32 cellular contexts compared by ENCODE assay signal in genomic region chr1:222097646-222098045, GRCh38.
DNase-seq lines count a peak whose midpoint lies in the region; ATAC-seq, FAIRE-seq and TF ChIP-seq lines count a peak whose summit lies in the region.
"Had no signal": no experiment of that assay in that cellular context is flagged by ENCODE, and none has a peak within 500 bp of the region (broad histone marks: within the 10 kb centered on the region; RNA-seq: fewer than 3 reads in every experiment).

No MANE protein-coding gene starts in this region.

- H3K27ac ChIP-seq in A549 (no peak overlapping the region), epithelial cell of prostate (peak overlapping the region; percentile 67), right lobe of liver (peak overlapping the region in 1 of 3 donors; percentile 33)
- H3K27ac ChIP-seq: left ventricle myocardium inferior, sigmoid colon, stomach, vagina had no signal

- no peak for DNase-seq in A549 (ENCODE audit: low read depth in 1 of 2, low spot score in 1 of 2)
- peak; percentile 32 for DNase-seq in NCI-H69 (lab: John Stamatoyannopoulos, UW)
- peak; percentile 54 for DNase-seq in epithelial cell of prostate (ENCODE audit: low read depth, low spot score)
- DNase-seq in right lobe of liver, result no peak
- DNase-seq in NCI-H1436 (lab: John Stamatoyannopoulos, UW), result no peak
- no peak for DNase-seq in NCI-H2081 (lab: John Stamatoyannopoulos, UW)
- DNase-seq: ACHN; activated CD4-positive, alpha-beta T cell treated with anti-CD3 and anti-CD28 coated beads, Interleukin-2, amount 50 U/mL, for 48 hours; activated CD4-positive, CD25-positive, alpha-beta regulatory T cell treated with anti-CD3 and anti-CD28 coated beads, Interleukin-2, amount 50 U/mL, for 72 hours; activated naive CD4-positive, alpha-beta T cell; activated naive CD8-positive, alpha-beta T cell treated with anti-CD3 and anti-CD28 coated beads, Interleukin-2, amount 50 U/mL, for 24 hours; activated T-cell treated with anti-CD3 and anti-CD28 coated beads, Interleukin-2, amount 50 U/mL, for 72 hours; central memory CD4-positive, alpha-beta T cell; DMS79; endodermal cell; GDM1; Kasumi-1; left ventricle myocardium inferior; midbrain; MV-4-11; naive thymus-derived CD8-positive, alpha-beta T cell; NCI-H146; NCI-H774; sigmoid colon; stimulated activated CD4-positive, alpha-beta T cell treated with anti-CD3 and anti-CD28 coated beads, Interleukin-12 subunit alpha, Interleukin-12 subunit beta, amount 100 ng/mL, for 4 hours; stimulated activated CD4-positive, alpha-beta T cell treated with anti-CD3 and anti-CD28 coated beads, Interleukin-2, amount 100 ng/mL, for 48 hours; stomach; T-helper 2 cell had no signal

- no peak for TF ChIP-seq RAD21 in A549 (conservative IDR thresholded peaks at IDR 0.05 in 1 of 2, IDR thresholded peaks at IDR 0.05 in 1 of 2)

- CTCF ChIA-PET in A549 (lab: Yijun Ruan, JAX), result interaction anchor here (1.6 kb wide), 1 partner anchor 218 kb away, joined by 3 read pairs; no protein-coding TSS in a partner anchor

- H3K9me3 ChIP-seq in A549 (no peaks in the 10 kb centered on the region), right lobe of liver (no peaks in the 10 kb centered on the region)
- H3K9me3 ChIP-seq: HAP-1, left ventricle myocardium inferior, sigmoid colon, stomach, vagina had no signal

- H3K4me1 ChIP-seq in A549 (no peaks in the 10 kb centered on the region), right lobe of liver (peaks cover 0 to 30% (median 8%) of the 10 kb centered on the region in 4 donors)
- H3K4me1 ChIP-seq: HAP-1, sigmoid colon had no signal

- TF ChIP-seq POLR2A in A549 (IDR thresholded peaks at IDR 0.05; ENCODE audit: low read length) (no peak), right lobe of liver (IDR thresholded peaks at IDR 0.05) (no peak)

- ATAC-seq in A549 (no peak), right lobe of liver (peak; percentile 67 to 84 (median 70)), GM18909 (IDR thresholded peaks at IDR 0.05; ENCODE audit: poor library complexity, unreplicated experiment) (no peak), HG03469 (IDR thresholded peaks at IDR 0.05; ENCODE audit: unreplicated experiment) (no peak)
- ATAC-seq: activated naive CD8-positive, alpha-beta T cell treated with anti-CD3 and anti-CD28 coated beads, Interleukin-2, amount 50 U/mL, for 24 hours; activated T-cell treated with anti-CD3 and anti-CD28 coated beads, Interleukin-2, amount 50 U/mL, for 72 hours; naive thymus-derived CD8-positive, alpha-beta T cell had no signal

- intact Hi-C loops in right lobe of liver (cut with DNase I), result no loop called here

- TF ChIP-seq EP300 in A549 (IDR thresholded peaks at IDR 0.05), result no peak

- FAIRE-seq in A549 (lab: Jason Lieb, UNC), result no peak

- WGBS in A549 (ENCODE audit: missing lambda C conversion rate), result 31% methylated on average over 3 of the region's 3 CpGs
- 65% methylated on average over 3 of the region's 3 CpGs for WGBS in right lobe of liver (ENCODE audit: insufficient coverage, low coverage, low lambda C conversion rate, missing lambda C conversion rate)

- POLR2A ChIA-PET in A549 (lab: Yijun Ruan, JAX), result no interaction called here

- H3K4me3 ChIP-seq in A549 (no peak overlapping the region), right lobe of liver (no peak overlapping the region)
- H3K4me3 ChIP-seq: HAP-1, left ventricle myocardium inferior, sigmoid colon, stomach, vagina had no signal

- no peak overlapping the region for H3K4me2 ChIP-seq in A549

- no peak for TF ChIP-seq CTCF in A549 (IDR thresholded peaks at IDR 0.05)
- no peak for TF ChIP-seq CTCF in right lobe of liver (IDR thresholded peaks at IDR 0.05)

- H3K36me3 ChIP-seq in right lobe of liver, result no peaks in the 10 kb centered on the region
- H3K36me3 ChIP-seq: HAP-1, left ventricle myocardium inferior, sigmoid colon, stomach, vagina had no signal

- H3K27me3 ChIP-seq in right lobe of liver, result no peaks in the 10 kb centered on the region
- H3K27me3 ChIP-seq: sigmoid colon, stomach, vagina had no signal

TF ChIP-seq in A549, 52 proteins besides CTCF, POLR2A, EP300 and RAD21:
- TF ChIP-seq NPAS2 (CRISPR knock-in tag; IDR thresholded peaks at IDR 0.05; ENCODE audit: borderline replicate concordance) (no peak), HOXA7 (CRISPR knock-in tag; IDR thresholded peaks at IDR 0.05) (no peak), FOSL2 (IDR thresholded peaks at IDR 0.05) (no peak), FOSL2 (CRISPR knock-in tag; IDR thresholded peaks at IDR 0.05) (peak; percentile 38; the same call in 1 of the 2 replicates), MYC (IDR thresholded peaks at IDR 0.05; ENCODE audit: borderline replicate concordance, low read length) (no peak)

Comparison
In these comparisons a context has a peak if more than half of its experiments do, and no peak if none do; other contexts are left out.
1. ATAC-seq: peak in right lobe of liver (4 of 4); none in A549 (0 of 2), GM18909 (single experiment) and HG03469 (single experiment).
2. DNase-seq: peak in NCI-H69 (single experiment) and epithelial cell of prostate (single experiment); none in A549 (0 of 2), right lobe of liver (0 of 3), NCI-H1436 (single experiment) and NCI-H2081 (0 of 2).